In the genomic region with DNA sequence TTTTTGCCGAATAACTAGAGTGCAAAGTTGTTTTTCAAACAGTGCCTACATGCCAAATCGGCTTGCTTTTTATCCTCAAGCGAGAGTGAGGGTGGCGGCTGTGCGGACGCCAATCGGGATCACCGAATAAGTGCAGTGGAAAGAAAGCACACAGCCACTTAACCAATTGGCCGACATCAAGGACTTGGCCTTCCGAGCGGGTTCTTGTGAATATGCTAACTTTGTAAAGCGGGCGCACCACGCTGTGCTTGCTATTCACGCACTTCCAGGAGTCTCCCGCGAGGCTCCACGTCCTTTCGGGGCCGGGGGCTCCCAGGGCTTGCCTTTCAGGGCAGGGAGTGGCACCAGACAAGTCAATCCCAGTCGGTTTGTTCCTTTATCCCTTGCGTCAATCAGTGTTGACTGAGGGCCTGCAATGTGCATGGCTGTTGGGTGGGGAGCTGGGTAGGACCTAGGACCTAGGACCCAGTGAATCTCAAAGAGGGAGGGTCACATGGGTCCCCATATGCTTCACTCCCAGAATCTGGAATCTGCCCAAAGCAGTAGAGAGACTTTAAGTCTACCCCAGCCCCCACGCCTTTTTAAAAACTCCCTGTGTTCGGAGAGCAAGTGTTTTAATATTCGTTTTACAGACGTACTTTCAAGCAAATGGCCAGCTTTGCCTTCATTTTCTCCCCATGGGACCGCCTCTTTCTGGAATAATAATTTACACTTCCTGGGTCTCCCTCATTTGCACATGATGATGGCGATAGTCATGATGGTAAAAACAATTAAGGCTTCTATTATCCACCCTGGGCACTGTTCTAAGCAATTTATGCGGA, we compare ENCODE assay signal across 8 cellular contexts. TPM values are rescaled to one million over a fixed set of nuclear protein-coding genes. Genes with fewer than 3 reads are reported as not detected.
DNase-seq lines count a peak whose midpoint lies in the region; ATAC-seq, FAIRE-seq and TF ChIP-seq lines count a peak whose summit lies in the region.

No MANE protein-coding gene starts in this region.

- H3K4me3 ChIP-seq in brain microvascular endothelial cell (ENCODE audit: low read depth, low read length) (peak overlapping the region; percentile 69), kidney (ENCODE audit: low read length in 2 of 2) (peak overlapping the region; percentile 79 to 80)

- H3K36me3 ChIP-seq in brain microvascular endothelial cell (replicated peaks) (no peaks in the 10 kb centered on the region), kidney (ENCODE audit: control insufficient read depth in 1 of 2, insufficient read depth in 2 of 2, low read length in 2 of 2) (no peaks in the 10 kb centered on the region)

- H3K4me3 Mint-ChIP-seq in stimulated activated naive CD8-positive, alpha-beta T cell treated with anti-CD3 and anti-CD28 coated beads, Interleukin-15, amount 100 ng/mL, for 72 hours, result peak overlapping the region; percentile 88 to 90

- peak overlapping the region in 1 of 2 donors; percentile 85 for H3K27ac Mint-ChIP-seq in stimulated activated naive CD8-positive, alpha-beta T cell treated with anti-CD3 and anti-CD28 coated beads, Interleukin-15, amount 100 ng/mL, for 72 hours

- no peaks in the 10 kb centered on the region for H3K27me3 Mint-ChIP-seq in stimulated activated naive CD8-positive, alpha-beta T cell treated with anti-CD3 and anti-CD28 coated beads, Interleukin-15, amount 100 ng/mL, for 72 hours

- FAIRE-seq in kidney (lab: Jason Lieb, UNC), result no peak

- ATAC-seq in stimulated activated naive CD8-positive, alpha-beta T cell treated with anti-CD3 and anti-CD28 coated beads, Interleukin-15, amount 100 ng/mL, for 72 hours, result no peak
- ATAC-seq in HG03175 (IDR thresholded peaks at IDR 0.05; ENCODE audit: unreplicated experiment) (no peak), GM18907 (IDR thresholded peaks at IDR 0.05; ENCODE audit: unreplicated experiment) (no peak)

- TF ChIP-seq CTCF in brain microvascular endothelial cell (IDR thresholded peaks at IDR 0.05; ENCODE audit: low read depth, low read length, missing control alignments) (no peak), kidney (IDR thresholded peaks at IDR 0.05; ENCODE audit: borderline replicate concordance, extremely low read depth, insufficient read depth) (no peak)

- in situ Hi-C loops in brain microvascular endothelial cell (cut with HindIII; ENCODE audit: low pct_ligation_motif_present, low sequenced_read_pairs), result no loop called here

- no peaks in the 10 kb centered on the region for H3K27me3 ChIP-seq in brain microvascular endothelial cell (replicated peaks)

- intact Hi-C loops in kidney (cut with DNase I), result no loop called here

- H3K9me3 Mint-ChIP-seq in stimulated activated naive CD8-positive, alpha-beta T cell treated with anti-CD3 and anti-CD28 coated beads, Interleukin-15, amount 100 ng/mL, for 72 hours, result no peaks in the 10 kb centered on the region

- H3K4me1 Mint-ChIP-seq in stimulated activated naive CD8-positive, alpha-beta T cell treated with anti-CD3 and anti-CD28 coated beads, Interleukin-15, amount 100 ng/mL, for 72 hours, result peaks cover 85% of the 10 kb centered on the region

- H3K9ac ChIP-seq in kidney (ENCODE audit: low read length in 2 of 2), result peak overlapping the region; percentile 80 to 95

- peaks cover 11 to 22% of the 10 kb centered on the region in 2 donors for H3K4me1 ChIP-seq in kidney (ENCODE audit: control insufficient read depth in 1 of 2, insufficient read depth in 1 of 2, low read depth in 1 of 2, low read length in 2 of 2)

- H3K27ac ChIP-seq in brain microvascular endothelial cell (peak overlapping the region; percentile 32), kidney (ENCODE audit: low read depth in 2 of 2, low read length in 2 of 2) (peak overlapping the region; percentile 92 to 93)

- DNase-seq in stimulated activated CD4-positive, alpha-beta T cell treated with anti-CD3 and anti-CD28 coated beads, Interleukin-4, amount 100 ng/mL, for 1 hour, result peak; percentile 15
- DNase-seq in stimulated activated CD4-positive, alpha-beta T cell treated with anti-CD3 and anti-CD28 coated beads, Interleukin-4, amount 100 ng/mL, for 24 hours, result no peak
- peak; percentile 27 for DNase-seq in brain microvascular endothelial cell
- peak; percentile 74 for DNase-seq in kidney
- peak in 1 of 2 donors; percentile 17 for DNase-seq in stimulated activated naive CD8-positive, alpha-beta T cell treated with anti-CD3 and anti-CD28 coated beads, Interleukin-15, amount 100 ng/mL, for 72 hours
- no peak for DNase-seq in glomerular visceral epithelial cell (ENCODE audit: extremely low spot score)

- H3K9me3 ChIP-seq in kidney (ENCODE audit: control insufficient read depth in 1 of 2, low read length in 2 of 2), result no peaks in the 10 kb centered on the region

RNA-seq across cellular contexts. Expression of gene GCNT4, which starts 2.0 kb away (rescaled TPM):
- total RNA-seq in kidney, result 2.0 TPM
- 2.6 TPM for polyA plus RNA-seq in kidney (ENCODE audit: insufficient read depth, low read depth, low replicate concordance)

Comparison
In these comparisons a context has a peak if more than half of its experiments do, and no peak if none do; other contexts are left out.
1. DNase-seq: peak in stimulated activated CD4-positive, alpha-beta T cell treated with anti-CD3 and anti-CD28 coated beads, Interleukin-4, amount 100 ng/mL, for 1 hour (single experiment), brain microvascular endothelial cell (single experiment) and kidney (single experiment); none in stimulated activated CD4-positive, alpha-beta T cell treated with anti-CD3 and anti-CD28 coated beads, Interleukin-4, amount 100 ng/mL, for 24 hours (single experiment) and glomerular visceral epithelial cell (single experiment).